ENCODE assay signal across 20 cellular contexts in the genomic region with DNA sequence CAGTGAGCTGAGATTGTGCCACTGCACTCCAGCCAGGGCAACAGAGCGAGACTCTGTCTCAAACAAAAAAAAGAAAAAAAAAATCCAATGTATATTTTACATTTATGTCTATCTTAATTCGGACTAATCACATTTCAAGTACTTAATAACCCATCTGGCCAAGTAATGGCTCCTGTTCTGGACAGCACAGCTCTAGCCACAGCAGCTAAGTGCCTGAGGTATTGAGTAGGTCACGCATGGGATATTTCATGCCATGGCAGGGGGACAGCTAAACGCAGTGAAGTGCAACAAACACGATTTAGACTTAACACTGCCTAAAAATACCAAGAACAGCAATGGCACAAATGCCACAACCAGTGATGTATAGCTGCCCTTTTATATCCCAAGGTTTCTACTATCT.
"Had no signal": no experiment of that assay in that cellular context is flagged by ENCODE, and none has a peak within 500 bp of the region (broad histone marks: within the 10 kb centered on the region; RNA-seq: fewer than 3 reads in every experiment).

No MANE protein-coding gene starts in this region.

- H3K27me3 ChIP-seq: ascending aorta, breast epithelium, gastroesophageal sphincter, heart left ventricle, testis, upper lobe of right lung had no signal

- H3K9me3 ChIP-seq: ascending aorta, breast epithelium, gastroesophageal sphincter, heart left ventricle, testis, upper lobe of right lung had no signal

- ATAC-seq: activated CD8-positive, alpha-beta T cell treated with anti-CD3 and anti-CD28 coated beads for 36 hours; gastroesophageal sphincter; heart left ventricle; left lobe of liver; natural killer cell treated with Interleukin-12 subunit alpha and Interleukin-12 subunit beta and Interleukin-15 and Interleukin-18, amount 100 ng/mL, for 72 hours; sciatic nerve; stimulated activated effector memory CD8-positive, alpha-beta T cell treated with anti-CD3 and anti-CD28 coated beads, Interleukin-12 subunit alpha, Interleukin-12 subunit beta, amount 100 ng/mL, for 72 hours; upper lobe of right lung had no signal

- H3K9ac ChIP-seq: parathyroid adenoma had no signal

- H3K4me1 ChIP-seq: breast epithelium, parathyroid adenoma, testis had no signal

- H2AFZ ChIP-seq: parathyroid adenoma had no signal

- H3K27ac ChIP-seq: ascending aorta, breast epithelium, coronary artery, gastroesophageal sphincter, heart left ventricle, parathyroid adenoma, testis, upper lobe of right lung had no signal

- FAIRE-seq: kidney, TTC549 had no signal

- H3K36me3 ChIP-seq: ascending aorta, breast epithelium, gastroesophageal sphincter had no signal

- H3K4me3 ChIP-seq: ascending aorta, breast epithelium, coronary artery, gastroesophageal sphincter, heart left ventricle, lung, testis, upper lobe of right lung had no signal

- DNase-seq: activated CD4-positive, alpha-beta T cell treated with anti-CD3 and anti-CD28 coated beads for 48 hours; activated CD8-positive, alpha-beta T cell treated with anti-CD3 and anti-CD28 coated beads for 36 hours; activated naive CD4-positive, alpha-beta T cell treated with anti-CD3 and anti-CD28 coated beads for 36 hours; activated T-cell treated with anti-CD3 and anti-CD28 coated beads, Interleukin-2, amount 50 U/mL, for 1 hour; heart left ventricle; kidney; stimulated activated CD4-positive, alpha-beta T cell treated with anti-CD3 and anti-CD28 coated beads, Interleukin-4, amount 100 ng/mL, for 24 hours; testis; upper lobe of right lung had no signal
